33 cellular contexts compared by ENCODE assay signal in the genomic region with DNA sequence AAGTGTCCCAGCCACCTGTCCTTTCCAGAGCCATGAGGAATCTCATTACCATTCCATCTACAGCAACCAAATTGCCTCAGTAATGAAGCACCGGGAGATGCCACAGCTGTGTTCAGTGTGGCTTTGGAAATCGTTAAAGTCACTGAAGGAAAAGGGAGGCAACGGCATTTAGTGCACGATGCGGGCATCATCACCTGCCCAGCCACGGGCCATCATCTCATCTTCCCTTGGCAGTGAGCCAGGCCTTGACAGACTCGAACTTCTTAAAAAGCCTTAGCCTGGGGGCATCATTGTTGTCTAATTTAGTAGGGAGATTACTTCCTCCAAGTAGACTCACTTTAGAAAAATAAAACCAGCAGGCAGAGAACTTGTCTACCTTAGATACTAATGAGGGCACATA.
A peak's percentile ranks its signal among the peaks of the same experiment; 100 is the strongest.
DNase-seq lines count a peak whose midpoint lies in the region; ATAC-seq and TF ChIP-seq lines count a peak whose summit lies in the region.
"Had no signal": no experiment of that assay in that cellular context is flagged by ENCODE, and none has a peak within 500 bp of the region (broad histone marks: within the 10 kb centered on the region; RNA-seq: fewer than 3 reads in every experiment).

No MANE protein-coding gene starts in this region.

- no peaks in the 10 kb centered on the region for H3K9me3 ChIP-seq in HEK293 (ENCODE audit: control insufficient read depth, insufficient read depth, low read depth, low read length)
- H3K9me3 ChIP-seq: heart right ventricle, mucosa of descending colon, ovary, tibial nerve had no signal

- H3K36me3 Mint-ChIP-seq in stimulated activated effector memory CD8-positive, alpha-beta T cell treated with anti-CD3 and anti-CD28 coated beads, Interleukin-12 subunit alpha, Interleukin-12 subunit beta, amount 100 ng/mL, for 72 hours: no peaks in the 10 kb centered on the region
- H3K36me3 Mint-ChIP-seq: activated naive CD8-positive, alpha-beta T cell treated with anti-CD3 and anti-CD28 coated beads, Interleukin-2, amount 10 ng/mL, durations not matched to agents 7 days and 5 days; CD14-positive monocyte had no signal

- H3K9me3 Mint-ChIP-seq in stimulated activated effector memory CD8-positive, alpha-beta T cell treated with anti-CD3 and anti-CD28 coated beads, Interleukin-12 subunit alpha, Interleukin-12 subunit beta, amount 100 ng/mL, for 72 hours: no peaks in the 10 kb centered on the region
- H3K9me3 Mint-ChIP-seq: activated naive CD8-positive, alpha-beta T cell treated with anti-CD3 and anti-CD28 coated beads, Interleukin-2, amount 10 ng/mL, durations not matched to agents 7 days and 5 days; dendritic cell treated with granulocyte-macrophage colony-stimulating factor and Interleukin-4, amounts not matched to agents 40 ng/mL and 50 ng/mL, for 4 days; T-helper 2 cell treated with Interferon-gamma antibody and Interleukin-4, amounts not matched to agents 5 μg/mL and 100 μg/mL, for 36 hours had no signal

- CTCF ChIA-PET in HEK293 (lab: Yijun Ruan, JAX): interaction anchor here (0.7 to 2.8 kb wide), 4 partner anchors 39 to 239 kb away, joined by 3 to 13 read pairs (median 3); no protein-coding TSS in a partner anchor

- no peak overlapping the region for H3K27ac ChIP-seq in HEK293 (ENCODE audit: extremely low read depth, low read depth, low read length)
- H3K27ac ChIP-seq: esophagus muscularis mucosa, heart right ventricle, ovary, tibial nerve, VCaP had no signal

- peaks cover 5% of the 10 kb centered on the region for H3K4me1 Mint-ChIP-seq in stimulated activated effector memory CD8-positive, alpha-beta T cell treated with anti-CD3 and anti-CD28 coated beads, Interleukin-12 subunit alpha, Interleukin-12 subunit beta, amount 100 ng/mL, for 72 hours
- H3K4me1 Mint-ChIP-seq: activated CD4-positive, alpha-beta T cell treated with anti-CD3 and anti-CD28 coated beads, Interleukin-2, amount 10 ng/mL, durations not matched to agents 24 days and 14 days; CD14-positive monocyte had no signal

- peaks cover 10% of the 10 kb centered on the region for H3K4me1 ChIP-seq in HEK293 (ENCODE audit: control insufficient read depth, insufficient read depth, low read length)
- H3K4me1 ChIP-seq: esophagus muscularis mucosa, heart right ventricle, tibial nerve had no signal

- no peaks in the 10 kb centered on the region for H3K36me3 ChIP-seq in HEK293 (ENCODE audit: control insufficient read depth in 2 of 2, insufficient read depth in 1 of 2, low read length in 2 of 2)
- H3K36me3 ChIP-seq: esophagus muscularis mucosa, heart right ventricle, ovary had no signal

- no peak for ATAC-seq in stimulated activated effector memory CD8-positive, alpha-beta T cell treated with anti-CD3 and anti-CD28 coated beads, Interleukin-12 subunit alpha, Interleukin-12 subunit beta, amount 100 ng/mL, for 72 hours
- ATAC-seq in HG02610 (IDR thresholded peaks at IDR 0.05; ENCODE audit: unreplicated experiment): no peak
- ATAC-seq: heart right ventricle, HepG2, mucosa of descending colon had no signal

- no peak for TF ChIP-seq CTCF in HEK293 (tag by site-specific recombination; IDR thresholded peaks at IDR 0.05)

- POLR2A ChIA-PET in HEK293 (lab: Yijun Ruan, JAX): no interaction called here

- DNase-seq in COLO668 (lab: John Stamatoyannopoulos, UW; ENCODE audit: unreplicated experiment): peak; percentile 50
- DNase-seq in NCI-H524 (lab: John Stamatoyannopoulos, UW): peak; percentile 95 to 96
- DNase-seq in left kidney (ENCODE audit: low read depth, low spot score): peak; percentile 75
- DNase-seq in stimulated activated effector memory CD8-positive, alpha-beta T cell treated with anti-CD3 and anti-CD28 coated beads, Interleukin-12 subunit alpha, Interleukin-12 subunit beta, amount 100 ng/mL, for 72 hours (ENCODE audit: low spot score in 2 of 2): no peak
- no peak for DNase-seq in SHP77 treated with DMSO at 0.1 percent for 48 hours (lab: John Stamatoyannopoulos, UW)
- DNase-seq: activated CD4-positive, alpha-beta T cell treated with anti-CD3 and anti-CD28 coated beads, Interleukin-2, amount 10 ng/mL, durations not matched to agents 24 days and 14 days; activated gamma-delta T cell; activated naive CD8-positive, alpha-beta T cell treated with anti-CD3 and anti-CD28 coated beads, Interleukin-2, amount 10 ng/mL, durations not matched to agents 7 days and 5 days; activated T-cell treated with anti-CD3 and anti-CD28 coated beads, Interleukin-2, amount 50 U/mL, for 1 hour; caudate nucleus; foreskin melanocyte; GOT3; heart right ventricle; Kasumi-1; mucosa of descending colon; MV-4-11; NCI-H2081; ovary; Right ventricle myocardium superior; small intestine; stimulated activated CD4-positive, alpha-beta T cell treated with anti-CD3 and anti-CD28 coated beads, Interleukin-1b, Interleukin-23, amount 100 ng/mL, for 48 hours; stimulated activated CD8-positive, alpha-beta memory T cell treated with anti-CD3 and anti-CD28 coated beads, Interleukin-4, amount 100 ng/mL, for 48 hours had no signal

- H3K27ac Mint-ChIP-seq in stimulated activated effector memory CD8-positive, alpha-beta T cell treated with anti-CD3 and anti-CD28 coated beads, Interleukin-12 subunit alpha, Interleukin-12 subunit beta, amount 100 ng/mL, for 72 hours: no peak overlapping the region
- H3K27ac Mint-ChIP-seq: activated CD4-positive, alpha-beta T cell treated with anti-CD3 and anti-CD28 coated beads, Interleukin-2, amount 10 ng/mL, durations not matched to agents 24 days and 14 days; activated naive CD8-positive, alpha-beta T cell treated with anti-CD3 and anti-CD28 coated beads, Interleukin-2, amount 10 ng/mL, durations not matched to agents 7 days and 5 days; CD14-positive monocyte; dendritic cell treated with granulocyte-macrophage colony-stimulating factor and Interleukin-4, amounts not matched to agents 40 ng/mL and 50 ng/mL, for 4 days; T-helper 2 cell treated with Interferon-gamma antibody and Interleukin-4, amounts not matched to agents 5 μg/mL and 100 μg/mL, for 36 hours had no signal

- no peak overlapping the region for H3K4me3 ChIP-seq in HEK293 (ENCODE audit: low read depth, low read length)
- H3K4me3 ChIP-seq: esophagus muscularis mucosa, heart right ventricle, lung, mucosa of descending colon, ovary, tibial nerve had no signal

- no peak overlapping the region for H3K4me3 Mint-ChIP-seq in stimulated activated effector memory CD8-positive, alpha-beta T cell treated with anti-CD3 and anti-CD28 coated beads, Interleukin-12 subunit alpha, Interleukin-12 subunit beta, amount 100 ng/mL, for 72 hours
- H3K4me3 Mint-ChIP-seq: activated CD4-positive, alpha-beta T cell treated with anti-CD3 and anti-CD28 coated beads, Interleukin-2, amount 10 ng/mL, durations not matched to agents 24 days and 14 days; activated naive CD8-positive, alpha-beta T cell treated with anti-CD3 and anti-CD28 coated beads, Interleukin-2, amount 10 ng/mL, durations not matched to agents 7 days and 5 days; CD14-positive monocyte; dendritic cell treated with granulocyte-macrophage colony-stimulating factor and Interleukin-4, amounts not matched to agents 40 ng/mL and 50 ng/mL, for 4 days; nephron progenitor cell; T-helper 2 cell treated with Interferon-gamma antibody and Interleukin-4, amounts not matched to agents 5 μg/mL and 100 μg/mL, for 36 hours had no signal

TF ChIP-seq in HEK293, 187 proteins besides CTCF, POLR2A, EP300 and RAD21:
- no peak for TF ChIP-seq ZNF114 (tag by site-specific recombination; IDR thresholded peaks at IDR 0.05)
- peak; percentile 89 for TF ChIP-seq WT1 (tag by site-specific recombination; IDR thresholded peaks at IDR 0.05)
- TF ChIP-seq ZNF239 (tag by site-specific recombination; IDR thresholded peaks at IDR 0.05): no peak
- TF ChIP-seq, protein P1, sequence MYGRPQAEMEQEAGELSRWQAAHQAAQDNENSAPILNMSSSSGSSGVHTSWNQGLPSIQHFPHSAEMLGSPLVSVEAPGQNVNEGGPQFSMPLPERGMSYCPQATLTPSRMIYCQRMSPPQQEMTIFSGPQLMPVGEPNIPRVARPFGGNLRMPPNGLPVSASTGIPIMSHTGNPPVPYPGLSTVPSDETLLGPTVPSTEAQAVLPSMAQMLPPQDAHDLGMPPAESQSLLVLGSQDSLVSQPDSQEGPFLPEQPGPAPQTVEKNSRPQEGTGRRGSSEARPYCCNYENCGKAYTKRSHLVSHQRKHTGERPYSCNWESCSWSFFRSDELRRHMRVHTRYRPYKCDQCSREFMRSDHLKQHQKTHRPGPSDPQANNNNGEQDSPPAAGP (tag by site-specific recombination; IDR thresholded peaks at IDR 0.05): 0 out of 2 replicates have a peak, but pooled peaks have one; percentile 18
- TF ChIP-seq, protein P2, sequence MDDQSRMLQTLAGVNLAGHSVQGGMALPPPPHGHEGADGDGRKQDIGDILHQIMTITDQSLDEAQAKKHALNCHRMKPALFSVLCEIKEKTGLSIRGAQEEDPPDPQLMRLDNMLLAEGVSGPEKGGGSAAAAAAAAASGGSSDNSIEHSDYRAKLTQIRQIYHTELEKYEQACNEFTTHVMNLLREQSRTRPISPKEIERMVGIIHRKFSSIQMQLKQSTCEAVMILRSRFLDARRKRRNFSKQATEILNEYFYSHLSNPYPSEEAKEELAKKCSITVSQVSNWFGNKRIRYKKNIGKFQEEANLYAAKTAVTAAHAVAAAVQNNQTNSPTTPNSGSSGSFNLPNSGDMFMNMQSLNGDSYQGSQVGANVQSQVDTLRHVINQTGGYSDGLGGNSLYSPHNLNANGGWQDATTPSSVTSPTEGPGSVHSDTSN (CRISPR knock-in tag; IDR thresholded peaks at IDR 0.05): 0 out of 2 replicates have a peak, but pooled peaks have one; percentile 27

Comparison
In these comparisons a context has a peak if more than half of its experiments do, and no peak if none do; other contexts are left out.
1. DNase-seq: peak in COLO668 (single experiment), NCI-H524 (2 of 2) and left kidney (single experiment); none in stimulated activated effector memory CD8-positive, alpha-beta T cell treated with anti-CD3 and anti-CD28 coated beads, Interleukin-12 subunit alpha, Interleukin-12 subunit beta, amount 100 ng/mL, for 72 hours (0 of 2) and SHP77 treated with DMSO at 0.1 percent for 48 hours (single experiment).